Comparison of ENCODE assay signal across 28 cellular contexts in genomic region chr11:87529486-87529885, GRCh38.
"Had no signal": no experiment of that assay in that cellular context is flagged by ENCODE, and none has a peak within 500 bp of the region (broad histone marks: within the 10 kb centered on the region; RNA-seq: fewer than 3 reads in every experiment).

No MANE protein-coding gene starts in this region.

- H3K27ac ChIP-seq: colonic mucosa, esophagus muscularis mucosa, foreskin keratinocyte, gastroesophageal sphincter, heart left ventricle, left lung, neural progenitor cell, prostate gland, right atrium auricular region, stomach, testis, tibial nerve, upper lobe of left lung had no signal

- H3K4me3 ChIP-seq: colonic mucosa, esophagus muscularis mucosa, gastroesophageal sphincter, heart left ventricle, left lung, neural progenitor cell, prostate gland, right atrium auricular region, stomach, testis, tibial nerve, upper lobe of left lung had no signal

- H3K9ac ChIP-seq: neural progenitor cell had no signal

- H3K9me3 ChIP-seq: colonic mucosa, prostate gland, right atrium auricular region, testis, upper lobe of left lung had no signal

- H3K27me3 ChIP-seq: colonic mucosa, esophagus muscularis mucosa, foreskin keratinocyte, gastroesophageal sphincter, heart left ventricle, left lung, neural progenitor cell, right atrium auricular region, stomach, testis, tibial nerve, upper lobe of left lung had no signal

- H3K4me2 ChIP-seq: neural progenitor cell had no signal

- H3K27me3 Mint-ChIP-seq: dendritic cell treated with granulocyte-macrophage colony-stimulating factor and Interleukin-4, amounts not matched to agents 40 ng/mL and 50 ng/mL, for 4 days had no signal

- H3K4me1 ChIP-seq: colonic mucosa, esophagus muscularis mucosa, foreskin keratinocyte, gastroesophageal sphincter, heart left ventricle, left lung, prostate gland, right atrium auricular region, stomach, testis, tibial nerve, upper lobe of left lung had no signal

- H2AFZ ChIP-seq: neural progenitor cell had no signal

- H3K9me3 Mint-ChIP-seq: nephron, neural progenitor cell had no signal

- H3K4me1 Mint-ChIP-seq: naive thymus-derived CD4-positive, alpha-beta T cell; nephron; neural progenitor cell; stimulated activated effector memory CD8-positive, alpha-beta T cell treated with anti-CD3 and anti-CD28 coated beads, Interleukin-12 subunit alpha, Interleukin-12 subunit beta, amount 100 ng/mL, for 72 hours had no signal

- DNase-seq: colonic mucosa; effector CD8-positive, alpha-beta T cell; endodermal cell; hippocampal formation; left cardiac atrium; left lung; mesendoderm; midbrain; naive thymus-derived CD4-positive, alpha-beta T cell; nucleus accumbens; stimulated activated CD4-positive, alpha-beta T cell treated with anti-CD3 and anti-CD28 coated beads, Interleukin-2, amount 100 ng/mL, for 24 hours; stimulated activated CD4-positive, alpha-beta T cell treated with anti-CD3 and anti-CD28 coated beads, Interleukin-4, amount 100 ng/mL, for 24 hours; stimulated activated naive CD4-positive, alpha-beta T cell treated with Interleukin-2 at 50 U/mL for 16 hours; stomach; substantia nigra; testis had no signal

- H3K27ac Mint-ChIP-seq: dendritic cell treated with granulocyte-macrophage colony-stimulating factor and Interleukin-4, amounts not matched to agents 40 ng/mL and 50 ng/mL, for 4 days; endodermal cell; naive thymus-derived CD4-positive, alpha-beta T cell; nephron; neural progenitor cell; stimulated activated effector memory CD8-positive, alpha-beta T cell treated with anti-CD3 and anti-CD28 coated beads, Interleukin-12 subunit alpha, Interleukin-12 subunit beta, amount 100 ng/mL, for 72 hours had no signal

- H3K36me3 ChIP-seq: colonic mucosa, esophagus muscularis mucosa, gastroesophageal sphincter, heart left ventricle, left lung, neural progenitor cell, prostate gland, right atrium auricular region, stomach, tibial nerve, upper lobe of left lung had no signal

- H3K36me3 Mint-ChIP-seq: naive thymus-derived CD4-positive, alpha-beta T cell; neural progenitor cell; stimulated activated effector memory CD8-positive, alpha-beta T cell treated with anti-CD3 and anti-CD28 coated beads, Interleukin-12 subunit alpha, Interleukin-12 subunit beta, amount 100 ng/mL, for 72 hours had no signal

- H3K4me3 Mint-ChIP-seq: dendritic cell treated with granulocyte-macrophage colony-stimulating factor and Interleukin-4, amounts not matched to agents 40 ng/mL and 50 ng/mL, for 4 days; endodermal cell; naive thymus-derived CD4-positive, alpha-beta T cell; nephron; neural progenitor cell; stimulated activated effector memory CD8-positive, alpha-beta T cell treated with anti-CD3 and anti-CD28 coated beads, Interleukin-12 subunit alpha, Interleukin-12 subunit beta, amount 100 ng/mL, for 72 hours had no signal
